ENCODE assay signal across 15 cellular contexts in genomic region chr2:165627463-165627862, GRCh38.
DNase-seq lines count a peak whose midpoint lies in the region; ATAC-seq and TF ChIP-seq lines count a peak whose summit lies in the region.
"Had no signal": no experiment of that assay in that cellular context is flagged by ENCODE, and none has a peak within 500 bp of the region (broad histone marks: within the 10 kb centered on the region; RNA-seq: fewer than 3 reads in every experiment).

No MANE protein-coding gene starts in this region.

- no peak overlapping the region for H2AFZ ChIP-seq in PC-3 (ENCODE audit: low read length)

- no peaks in the 10 kb centered on the region for H3F3A ChIP-seq in PC-3 (ENCODE audit: low read length, unreplicated experiment)

- peaks cover 62% of the 10 kb centered on the region for H3K4me1 ChIP-seq in A673 (ENCODE audit: insufficient read depth, low read length, poor library complexity, severe bottlenecking)
- H3K4me1 ChIP-seq in PC-3 (ENCODE audit: insufficient read depth, low read length) = no peaks in the 10 kb centered on the region

- ATAC-seq in GM21360 (IDR thresholded peaks at IDR 0.05; ENCODE audit: unreplicated experiment) (peak; percentile 58), PC-3 (no peak; the same call in 1 of the 2 replicates)
- ATAC-seq in stimulated activated naive CD8-positive, alpha-beta T cell treated with anti-CD3 and anti-CD28 coated beads, Interleukin-15, amount 100 ng/mL, for 72 hours = no peak
- ATAC-seq: activated CD8-positive, alpha-beta T cell treated with anti-CD3 and anti-CD28 coated beads, Interleukin-2, amount 10 ng/mL, durations not matched to agents 7 days and 5 days; HCT116 had no signal

- no peak overlapping the region for H3K9ac ChIP-seq in PC-3 (ENCODE audit: low read length)

- H3K27me3 ChIP-seq in A673 (replicated peaks; ENCODE audit: insufficient read depth, low read depth, low read length, poor library complexity) (no peaks in the 10 kb centered on the region), PC-3 (ENCODE audit: low read length) (no peaks in the 10 kb centered on the region)

- intact Hi-C loops in A673 (cut with micrococcal nuclease; ENCODE audit: unreplicated experiment) (no loop called here), PC-3 (cut with micrococcal nuclease) (no loop called here)

- CTCF ChIA-PET in A673 (lab: Charles Lee) (no interaction called here), PC-3 (lab: Charles Lee) (no interaction called here)

- H3K36me3 ChIP-seq in A673 (ENCODE audit: insufficient read depth, low read length, poor library complexity, severe bottlenecking) (no peaks in the 10 kb centered on the region), PC-3 (ENCODE audit: low read depth, low read length) (no peaks in the 10 kb centered on the region)

- POLR2A ChIA-PET in A673 (lab: Charles Lee; ENCODE audit: low non-redundant PET) = no interaction called here
- POLR2A ChIA-PET in PC-3 (lab: Charles Lee; ENCODE audit: unreplicated experiment) = no interaction called here

- no peak overlapping the region for H3K4me3 ChIP-seq in A673 (ENCODE audit: low read depth, low read length, poor library complexity, severe bottlenecking)
- no peak overlapping the region for H3K4me3 ChIP-seq in PC-3 (ENCODE audit: low read length)
- H3K4me3 ChIP-seq in fibroblast of pulmonary artery (replicated peaks; ENCODE audit: low read depth, low read length) = no peak overlapping the region

- H3K9me2 ChIP-seq in PC-3 (replicated peaks; ENCODE audit: low read length) = no peaks in the 10 kb centered on the region

- no peak for TF ChIP-seq CTCF in A673 (conservative IDR thresholded peaks at IDR 0.05; ENCODE audit: low read depth, low read length)
- no peak for TF ChIP-seq CTCF in PC-3 (conservative IDR thresholded peaks at IDR 0.05; ENCODE audit: low read depth, low read length)
- TF ChIP-seq CTCF in fibroblast of pulmonary artery (IDR thresholded peaks at IDR 0.05; ENCODE audit: low read length, missing control alignments) = no peak

- no peaks in the 10 kb centered on the region for H3K9me3 Mint-ChIP-seq in stimulated activated naive CD8-positive, alpha-beta T cell treated with anti-CD3 and anti-CD28 coated beads, Interleukin-15, amount 100 ng/mL, for 72 hours

- H3K27ac ChIP-seq in A673 (ENCODE audit: low read depth, low read length, poor library complexity, severe bottlenecking) (no peak overlapping the region), PC-3 (ENCODE audit: low read length) (no peak overlapping the region)

- peaks cover 10% of the 10 kb centered on the region for H3K4me1 Mint-ChIP-seq in stimulated activated naive CD8-positive, alpha-beta T cell treated with anti-CD3 and anti-CD28 coated beads, Interleukin-15, amount 100 ng/mL, for 72 hours

- peak; percentile 48 for DNase-seq in A673 (ENCODE audit: low spot score)
- DNase-seq in PC-3 = peak; percentile 43
- DNase-seq in fibroblast of pulmonary artery (ENCODE audit: low read depth) = peak; percentile 47
- no peak for DNase-seq in stimulated activated naive CD8-positive, alpha-beta T cell treated with anti-CD3 and anti-CD28 coated beads, Interleukin-15, amount 100 ng/mL, for 72 hours
- no peak for DNase-seq in HuH-7.5 (ENCODE audit: low spot score)
- no peak for DNase-seq in SK-N-DZ (ENCODE audit: low spot score)
- no peak for DNase-seq in midbrain (lab: John Stamatoyannopoulos, UW)
- DNase-seq: activated CD8-positive, alpha-beta T cell treated with anti-CD3 and anti-CD28 coated beads, Interleukin-2, amount 10 ng/mL, durations not matched to agents 7 days and 5 days; activated naive CD4-positive, alpha-beta T cell treated with anti-CD3 and anti-CD28 coated beads, Interleukin-2, amount 50 U/mL, for 16 hours; glutamatergic neuron; NCI-H1048; NCI-H774; stimulated activated CD4-positive, alpha-beta T cell treated with anti-CD3 and anti-CD28 coated beads, Interleukin-4, amount 100 ng/mL, for 1 hour had no signal

- H3K79me2 ChIP-seq in PC-3 (ENCODE audit: low read length) = no peaks in the 10 kb centered on the region

- H3K27me3 Mint-ChIP-seq in stimulated activated naive CD8-positive, alpha-beta T cell treated with anti-CD3 and anti-CD28 coated beads, Interleukin-15, amount 100 ng/mL, for 72 hours = no peaks in the 10 kb centered on the region

- no peaks in the 10 kb centered on the region for H4K20me1 ChIP-seq in PC-3 (ENCODE audit: low read length)

- BruUV-seq in A673 (replicated peaks; lab: Mats Ljungman, UMichigan) (no TSS peak), PC-3 (replicated peaks; lab: Mats Ljungman, UMichigan) (no TSS peak)

- H3K4me2 ChIP-seq in PC-3 (ENCODE audit: low read length) = no peak overlapping the region

- H3K27ac Mint-ChIP-seq in stimulated activated naive CD8-positive, alpha-beta T cell treated with anti-CD3 and anti-CD28 coated beads, Interleukin-15, amount 100 ng/mL, for 72 hours = no peak overlapping the region
- H3K27ac Mint-ChIP-seq: activated CD8-positive, alpha-beta T cell treated with anti-CD3 and anti-CD28 coated beads, Interleukin-2, amount 10 ng/mL, durations not matched to agents 7 days and 5 days had no signal

- H3K9me3 ChIP-seq in A673 (ENCODE audit: low read depth, low read length, poor library complexity, severe bottlenecking) (no peaks in the 10 kb centered on the region), PC-3 (ENCODE audit: low read length) (no peaks in the 10 kb centered on the region)

- no peak overlapping the region for H3K4me3 Mint-ChIP-seq in stimulated activated naive CD8-positive, alpha-beta T cell treated with anti-CD3 and anti-CD28 coated beads, Interleukin-15, amount 100 ng/mL, for 72 hours
- H3K4me3 Mint-ChIP-seq: activated CD8-positive, alpha-beta T cell treated with anti-CD3 and anti-CD28 coated beads, Interleukin-2, amount 10 ng/mL, durations not matched to agents 7 days and 5 days had no signal

Comparison
In these comparisons a context has a peak if more than half of its experiments do, and no peak if none do; other contexts are left out.
1. DNase-seq: peak in A673 (single experiment), PC-3 (single experiment) and fibroblast of pulmonary artery (single experiment); none in stimulated activated naive CD8-positive, alpha-beta T cell treated with anti-CD3 and anti-CD28 coated beads, Interleukin-15, amount 100 ng/mL, for 72 hours (0 of 2), HuH-7.5 (single experiment), SK-N-DZ (single experiment) and midbrain (single experiment).